In the genomic region with DNA sequence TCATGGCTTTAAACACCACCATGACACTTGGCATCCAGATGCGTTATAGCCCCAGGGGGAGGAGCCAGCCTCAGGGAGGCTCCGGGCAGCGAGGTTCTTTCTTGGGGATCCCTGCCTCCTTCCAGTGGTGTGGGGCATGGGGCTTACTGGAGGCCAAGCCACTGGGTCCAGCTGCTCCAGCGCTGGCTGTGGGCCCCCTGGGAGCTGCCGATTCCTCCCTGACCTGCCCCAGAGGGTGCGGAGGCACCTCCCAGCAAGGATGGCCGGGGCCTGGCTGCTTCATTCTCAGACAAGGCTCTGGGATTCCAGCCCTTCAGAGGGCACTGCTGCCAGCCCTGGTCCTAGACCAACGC, we compare ENCODE assay signal across 20 cellular contexts.
DNase-seq lines count a peak whose midpoint lies in the region; ATAC-seq and TF ChIP-seq lines count a peak whose summit lies in the region.
"Had no signal": no experiment of that assay in that cellular context is flagged by ENCODE, and none has a peak within 500 bp of the region (broad histone marks: within the 10 kb centered on the region; RNA-seq: fewer than 3 reads in every experiment).

No MANE protein-coding gene starts in this region.

- in situ Hi-C loops in GM23248 (cut with MboI), result no loop called here

- H3K4me3 Mint-ChIP-seq in chondrocyte (ENCODE audit: unreplicated experiment), result no peak overlapping the region
- H3K4me3 Mint-ChIP-seq: activated CD4-positive, alpha-beta T cell treated with anti-CD3 and anti-CD28 coated beads, Interleukin-2, amount 10 ng/mL, durations not matched to agents 7 days and 5 days; CD8-positive, alpha-beta memory T cell had no signal

- no peak for TF ChIP-seq POLR2A in suprapubic skin (IDR thresholded peaks at IDR 0.05)

- no peak for DNase-seq in GM23248
- DNase-seq in chondrocyte (ENCODE audit: low spot score), result peak; percentile 85
- DNase-seq in mesenchymal stem cell, result no peak
- no peak for DNase-seq in suprapubic skin (ENCODE audit: low spot score in 2 of 2)
- no peak for DNase-seq in NCI-H1694 (lab: John Stamatoyannopoulos, UW)
- DNase-seq: activated CD4-positive, alpha-beta T cell treated with anti-CD3 and anti-CD28 coated beads, Interleukin-2, amount 10 ng/mL, durations not matched to agents 7 days and 5 days; activated naive CD4-positive, alpha-beta T cell treated with Interleukin-2 at 50 U/mL for 16 hours; activated T-cell treated with anti-CD3 and anti-CD28 coated beads for 4 hours; anterior cingulate cortex; CD8-positive, alpha-beta memory T cell; MV-4-11; NCI-H1930; NCI-H446; stimulated activated CD8-positive, alpha-beta memory T cell treated with anti-CD3 and anti-CD28 coated beads, Interleukin-4, amount 100 ng/mL, for 48 hours had no signal

- no peak overlapping the region for H3K18ac ChIP-seq in mesenchymal stem cell (ENCODE audit: low read depth in 1 of 2, low read length in 2 of 2)

- peak overlapping the region; percentile 81 for H3K27ac ChIP-seq in GM23248
- no peak overlapping the region for H3K27ac ChIP-seq in mesenchymal stem cell (ENCODE audit: low read length, poor library complexity, severe bottlenecking)
- H3K27ac ChIP-seq in suprapubic skin, result peak overlapping the region; percentile 94
- H3K27ac ChIP-seq: pancreas had no signal

- H3K9me3 Mint-ChIP-seq in chondrocyte (ENCODE audit: low read depth), result no peaks in the 10 kb centered on the region
- H3K9me3 Mint-ChIP-seq: activated CD4-positive, alpha-beta T cell treated with anti-CD3 and anti-CD28 coated beads, Interleukin-2, amount 10 ng/mL, durations not matched to agents 7 days and 5 days; CD8-positive, alpha-beta memory T cell had no signal

- no peaks in the 10 kb centered on the region for H4K20me1 ChIP-seq in GM23248 (ENCODE audit: insufficient read depth)

- H3K27me3 Mint-ChIP-seq in chondrocyte (ENCODE audit: low read depth), result no peaks in the 10 kb centered on the region
- H3K27me3 Mint-ChIP-seq: CD8-positive, alpha-beta memory T cell had no signal

- no peaks in the 10 kb centered on the region for H3K9me3 ChIP-seq in GM23248 (ENCODE audit: low read depth)
- no peaks in the 10 kb centered on the region for H3K9me3 ChIP-seq in mesenchymal stem cell (ENCODE audit: control insufficient read depth, low read length)
- no peaks in the 10 kb centered on the region for H3K9me3 ChIP-seq in suprapubic skin
- H3K9me3 ChIP-seq: HAP-1, pancreas, spleen had no signal

- peaks cover 35% of the 10 kb centered on the region for H3K4me1 Mint-ChIP-seq in chondrocyte (ENCODE audit: low read depth)
- H3K4me1 Mint-ChIP-seq: activated CD4-positive, alpha-beta T cell treated with anti-CD3 and anti-CD28 coated beads, Interleukin-2, amount 10 ng/mL, durations not matched to agents 7 days and 5 days had no signal

- 91 to 98% methylated on average over 8 of the region's 8 CpGs for WGBS in GM23248 (ENCODE audit: low coverage in 1 of 2, low lambda C conversion rate in 2 of 2, missing lambda C conversion rate in 2 of 2), 2 experiments
- WGBS in mesenchymal stem cell, result 95% methylated on average over 8 of the region's 8 CpGs
- 63% methylated on average over 5 of the region's 8 CpGs for WGBS in suprapubic skin

- H2AFZ ChIP-seq in GM23248 (no peak overlapping the region), mesenchymal stem cell (ENCODE audit: low read depth, low read length) (no peak overlapping the region)

- H3K36me3 ChIP-seq in GM23248 (ENCODE audit: low read depth) (no peaks in the 10 kb centered on the region), mesenchymal stem cell (ENCODE audit: control insufficient read depth in 1 of 2, insufficient read depth in 2 of 2, low read depth in 1 of 2, low read length in 2 of 2) (peaks cover 3 to 43% of the 10 kb centered on the region in 2 experiments), suprapubic skin (peaks cover 16% of the 10 kb centered on the region)
- H3K36me3 ChIP-seq: HAP-1 had no signal

- no peak overlapping the region for H3K4me3 ChIP-seq in GM23248
- H3K4me3 ChIP-seq in mesenchymal stem cell (ENCODE audit: insufficient read depth in 1 of 2, low read depth in 1 of 2, low read length in 2 of 2), result no peak overlapping the region
- H3K4me3 ChIP-seq in suprapubic skin, result no peak overlapping the region
- H3K4me3 ChIP-seq: HAP-1, pancreas, spleen had no signal

- H3K4ac ChIP-seq in mesenchymal stem cell (ENCODE audit: low read depth in 1 of 2, low read length in 2 of 2), result no peak overlapping the region

- H3K9ac ChIP-seq in GM23248 (no peak overlapping the region; the same call in 1 of the 2 replicates), mesenchymal stem cell (ENCODE audit: low read length) (no peak overlapping the region)

- ATAC-seq in GM21528 (IDR thresholded peaks at IDR 0.05; ENCODE audit: low FRiP score, unreplicated experiment) (no peak), HG03095 (IDR thresholded peaks at IDR 0.05; ENCODE audit: unreplicated experiment) (no peak), HG03520 (IDR thresholded peaks at IDR 0.05; ENCODE audit: unreplicated experiment) (no peak)

- TF ChIP-seq EP300 in suprapubic skin (IDR thresholded peaks at IDR 0.05), result no peak

- no peak overlapping the region for H2BK120ac ChIP-seq in mesenchymal stem cell (ENCODE audit: low read depth, low read length)

- H3K9me2 ChIP-seq in GM23248 (ENCODE audit: insufficient read depth), result no peaks in the 10 kb centered on the region

- no peak overlapping the region for H2BK5ac ChIP-seq in mesenchymal stem cell (ENCODE audit: low read depth, low read length, poor library complexity, severe bottlenecking)

- H3K4me1 ChIP-seq in GM23248 (ENCODE audit: insufficient read depth) (peaks cover 18% of the 10 kb centered on the region), mesenchymal stem cell (ENCODE audit: control insufficient read depth, insufficient read depth, low read depth, low read length) (peaks cover 33% of the 10 kb centered on the region), suprapubic skin (peaks cover 54% of the 10 kb centered on the region)
- H3K4me1 ChIP-seq: HAP-1 had no signal

- no peaks in the 10 kb centered on the region for H3K27me3 ChIP-seq in GM23248 (replicated peaks; ENCODE audit: insufficient read depth)
- H3K27me3 ChIP-seq in mesenchymal stem cell (ENCODE audit: control insufficient read depth in 1 of 2, insufficient read depth in 1 of 2, low read length in 2 of 2), result peaks cover 0 to 16% of the 10 kb centered on the region in 2 experiments
- no peaks in the 10 kb centered on the region for H3K27me3 ChIP-seq in suprapubic skin
- H3K27me3 ChIP-seq: pancreas had no signal

- H3K4me2 ChIP-seq in GM23248 (ENCODE audit: unreplicated experiment) (no peak overlapping the region), mesenchymal stem cell (ENCODE audit: low read length, poor library complexity, severe bottlenecking) (no peak overlapping the region)

- H2BK12ac ChIP-seq in mesenchymal stem cell (ENCODE audit: low read length in 2 of 2), result no peak overlapping the region

- H4K91ac ChIP-seq in mesenchymal stem cell (ENCODE audit: low read length), result peak overlapping the region; percentile 10

- no peaks in the 10 kb centered on the region for H3K36me3 Mint-ChIP-seq in chondrocyte (ENCODE audit: low read depth)

- H4K8ac ChIP-seq in mesenchymal stem cell (ENCODE audit: low read length), result no peak overlapping the region

- H3K27ac Mint-ChIP-seq in chondrocyte (ENCODE audit: unreplicated experiment), result no peak overlapping the region
- H3K27ac Mint-ChIP-seq: activated CD4-positive, alpha-beta T cell treated with anti-CD3 and anti-CD28 coated beads, Interleukin-2, amount 10 ng/mL, durations not matched to agents 7 days and 5 days had no signal

- no peak overlapping the region for H3K23ac ChIP-seq in mesenchymal stem cell (ENCODE audit: low read length in 2 of 2)

- no peaks in the 10 kb centered on the region for H3F3A ChIP-seq in GM23248 (ENCODE audit: insufficient read depth)

- H3K79me1 ChIP-seq in mesenchymal stem cell (replicated peaks; ENCODE audit: low read length, poor library complexity, severe bottlenecking), result peaks cover 2% of the 10 kb centered on the region

- TF ChIP-seq CTCF in chondrocyte (IDR thresholded peaks at IDR 0.05) (no peak), suprapubic skin (IDR thresholded peaks at IDR 0.05) (no peak)

- no peak overlapping the region for H2BK15ac ChIP-seq in mesenchymal stem cell (ENCODE audit: low read depth, poor library complexity, severe bottlenecking)

- H3K79me2 ChIP-seq in GM23248 (ENCODE audit: insufficient read depth), result no peaks in the 10 kb centered on the region

- H3K14ac ChIP-seq in mesenchymal stem cell (ENCODE audit: low read length in 2 of 2), result no peak overlapping the region

- no peak overlapping the region for H2AK5ac ChIP-seq in mesenchymal stem cell (ENCODE audit: low read length, severe bottlenecking)
